ENCODE assay signal across 12 cellular contexts in the genomic region with DNA sequence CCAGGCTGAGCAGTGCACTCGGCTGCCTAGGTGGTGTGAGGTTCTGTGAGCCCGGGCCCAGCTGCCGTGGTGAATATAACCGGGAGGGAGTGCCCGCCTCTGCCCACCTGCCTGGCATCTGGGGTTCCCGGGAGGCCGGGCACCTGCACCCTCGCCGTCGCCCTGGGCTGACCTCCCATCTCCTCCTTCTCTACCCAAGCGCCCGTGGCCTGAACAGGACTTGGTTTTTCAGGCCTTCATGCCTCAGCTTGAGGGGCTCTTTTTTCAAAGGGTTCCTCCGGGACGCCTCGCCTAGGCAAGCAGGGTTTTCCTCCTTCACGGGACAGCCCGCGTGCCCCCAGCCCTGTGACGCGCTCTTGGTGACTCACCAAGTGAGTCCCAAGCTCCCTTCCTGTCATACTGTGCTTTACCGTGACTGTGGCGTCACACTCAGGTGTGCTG. TPM values are rescaled to one million over a fixed set of nuclear protein-coding genes. Genes with fewer than 3 reads are reported as not detected.
DNase-seq lines count a peak whose midpoint lies in the region; ATAC-seq and TF ChIP-seq lines count a peak whose summit lies in the region.
"Had no signal": no experiment of that assay in that cellular context is flagged by ENCODE, and none has a peak within 500 bp of the region (broad histone marks: within the 10 kb centered on the region; RNA-seq: fewer than 3 reads in every experiment).

No MANE protein-coding gene starts in this region.

- TF ChIP-seq CTCF in mucosa of descending colon (IDR thresholded peaks at IDR 0.05) (no peak), colonic mucosa (IDR thresholded peaks at IDR 0.05) (no peak), GM10248 (IDR thresholded peaks at IDR 0.05; ENCODE audit: control extremely low read depth, extremely low read depth, low read depth, missing control alignments) (no peak)

- CTCF ChIA-PET in GM10248 (lab: Yijun Ruan, JAX) = no interaction called here

- no peak overlapping the region for H3K4me3 ChIP-seq in mucosa of descending colon
- H3K4me3 ChIP-seq in aorta (ENCODE audit: low read length in 2 of 2) = no peak overlapping the region
- no peak overlapping the region for H3K4me3 ChIP-seq in colonic mucosa
- H3K4me3 ChIP-seq: testis had no signal

- H3K9ac ChIP-seq in colonic mucosa (ENCODE audit: low read depth in 2 of 2, low read length in 2 of 2) = no peak overlapping the region

- DNase-seq in stimulated activated CD4-positive, alpha-beta T cell treated with anti-CD3 and anti-CD28 coated beads, Interleukin-1b, Interleukin-23, amount 100 ng/mL, for 48 hours = peak; percentile 50
- DNase-seq in stimulated activated CD4-positive, alpha-beta T cell treated with anti-CD3 and anti-CD28 coated beads, Interleukin-2, amount 100 ng/mL, for 48 hours = no peak
- DNase-seq in activated T-cell treated with anti-CD3 and anti-CD28 coated beads, Interleukin-2, amount 50 U/mL, for 48 hours = peak; percentile 54 to 55
- DNase-seq in mucosa of descending colon = peak in 2 of 3 donors; percentile 26 to 74
- peak; percentile 52 to 71 for DNase-seq in aorta
- DNase-seq in colonic mucosa = no peak
- no peak for DNase-seq in epidermal melanocyte (ENCODE audit: insufficient read length, low spot score)
- DNase-seq in GM10248 (ENCODE audit: extremely low spot score) = no peak
- DNase-seq: effector CD4-positive, alpha-beta T cell; foreskin fibroblast; NCI-H510A treated with DMSO at 0.1 percent for 48 hours; testis had no signal

- ATAC-seq in mucosa of descending colon = peak; percentile 20
- ATAC-seq in aorta (ENCODE audit: low FRiP score) = no peak

- H3K9me3 ChIP-seq in mucosa of descending colon = no peaks in the 10 kb centered on the region
- no peaks in the 10 kb centered on the region for H3K9me3 ChIP-seq in aorta (ENCODE audit: control insufficient read depth, low read length)
- H3K9me3 ChIP-seq in colonic mucosa = no peaks in the 10 kb centered on the region
- H3K9me3 ChIP-seq: testis had no signal

- peaks cover 3% of the 10 kb centered on the region for H3K4me1 ChIP-seq in mucosa of descending colon (ENCODE audit: low read depth)
- H3K4me1 ChIP-seq in aorta (ENCODE audit: control insufficient read depth in 1 of 2, insufficient read depth in 2 of 2, low read length in 2 of 2) = no peaks in the 10 kb centered on the region
- H3K4me1 ChIP-seq in colonic mucosa = no peaks in the 10 kb centered on the region

- WGBS in aorta, 2 donors = 90 to 94% methylated on average over 17 to 22 of the region's 22 CpGs

- H3K36me3 ChIP-seq in mucosa of descending colon (ENCODE audit: low read depth) (no peaks in the 10 kb centered on the region), aorta (ENCODE audit: control insufficient read depth in 1 of 2, insufficient read depth in 2 of 2, low read length in 1 of 2) (no peaks in the 10 kb centered on the region), colonic mucosa (no peaks in the 10 kb centered on the region)

- no peak overlapping the region for H3K27ac ChIP-seq in aorta (ENCODE audit: low read depth in 1 of 2, low read length in 2 of 2)
- no peak overlapping the region for H3K27ac ChIP-seq in colonic mucosa
- H3K27ac ChIP-seq: testis had no signal

- POLR2A ChIA-PET in GM10248 (lab: Yijun Ruan, JAX) = no interaction called here

- intact Hi-C loops in mucosa of descending colon (cut with DNase I, micrococcal nuclease) = no loop called here
- intact Hi-C loops in aorta (cut with DNase I) = no loop called here
- intact Hi-C loops in colonic mucosa (cut with DNase I) = no loop called here

- H3K27me3 ChIP-seq in aorta (ENCODE audit: control insufficient read depth in 1 of 2, insufficient read depth in 2 of 2, low read length in 1 of 2) (no peaks in the 10 kb centered on the region), colonic mucosa (no peaks in the 10 kb centered on the region)
- H3K27me3 ChIP-seq: testis had no signal

RNA-seq across cellular contexts. Expression of a gene that starts 9.9 kb away (rescaled TPM):
- total RNA-seq in mucosa of descending colon (10 to 100 TPM; 31.7 to 92.8 (median 32.0) TPM), aorta (100 to 1,000 TPM in 1 of 2 donors, 10 to 100 TPM in 1; 66.4 to 112 TPM), colonic mucosa (10 to 100 TPM; 29.9 to 41.5 TPM)
- 10 to 100 TPM; 37.7 to 43.4 TPM for polyA plus RNA-seq in aorta

Comparison
In these comparisons a context has a peak if more than half of its experiments do, and no peak if none do; other contexts are left out.
1. DNase-seq: peak in stimulated activated CD4-positive, alpha-beta T cell treated with anti-CD3 and anti-CD28 coated beads, Interleukin-1b, Interleukin-23, amount 100 ng/mL, for 48 hours (single experiment), activated T-cell treated with anti-CD3 and anti-CD28 coated beads, Interleukin-2, amount 50 U/mL, for 48 hours (2 of 2), mucosa of descending colon (2 of 3) and aorta (2 of 2); none in stimulated activated CD4-positive, alpha-beta T cell treated with anti-CD3 and anti-CD28 coated beads, Interleukin-2, amount 100 ng/mL, for 48 hours (0 of 2), colonic mucosa (single experiment), epidermal melanocyte (single experiment) and GM10248 (single experiment).